In genomic region chr3:29525254-29525881, GRCh38 we compare ENCODE assay signal across 12 cellular contexts.
DNase-seq lines count a peak whose midpoint lies in the region; ATAC-seq and TF ChIP-seq lines count a peak whose summit lies in the region.
"Had no signal": no experiment of that assay in that cellular context is flagged by ENCODE, and none has a peak within 500 bp of the region (broad histone marks: within the 10 kb centered on the region; RNA-seq: fewer than 3 reads in every experiment).

No MANE protein-coding gene starts in this region.

- no peak overlapping the region for H3K4me3 ChIP-seq in liver (ENCODE audit: low read depth in 1 of 3, low read length in 3 of 3)
- peak overlapping the region; percentile 52 for H3K4me3 ChIP-seq in thoracic aorta
- no peak overlapping the region for H3K4me3 ChIP-seq in neural progenitor cell

- intact Hi-C loops in MCF 10A (cut with micrococcal nuclease) = no loop called here

- POLR2A ChIA-PET in MCF 10A (lab: Yijun Ruan, JAX) = interaction anchor here (0.5 to 0.6 kb wide), 3 partner anchors 9 to 713 kb away, joined by 3 read pairs; no protein-coding TSS in a partner anchor

- H3K4me3 Mint-ChIP-seq in MCF 10A (ENCODE audit: unreplicated experiment) (no peak overlapping the region), neural progenitor cell (no peak overlapping the region)
- H3K4me3 Mint-ChIP-seq: naive thymus-derived CD4-positive, alpha-beta T cell had no signal

- H3K27ac ChIP-seq in liver (ENCODE audit: low read depth in 1 of 2, low read length in 2 of 2) (peak overlapping the region in 1 of 2 donors; percentile 32), thoracic aorta (peak overlapping the region; percentile 75 to 82), neural progenitor cell (no peak overlapping the region)

- no peaks in the 10 kb centered on the region for H3K9me3 ChIP-seq in liver (ENCODE audit: control insufficient read depth in 4 of 4, low read length in 3 of 4)
- no peaks in the 10 kb centered on the region for H3K9me3 ChIP-seq in thoracic aorta
- no peaks in the 10 kb centered on the region for H3K9me3 ChIP-seq in neural progenitor cell (ENCODE audit: low read depth)

- no TSS peak for BruUV-seq in MCF 10A (replicated peaks; lab: Mats Ljungman, UMichigan)

- ATAC-seq in thoracic aorta (ENCODE audit: insufficient number of reproducible peaks, low FRiP score, low read depth) (peak; percentile 92), GM19455 (IDR thresholded peaks at IDR 0.05; ENCODE audit: unreplicated experiment) (no peak), HG03135 (IDR thresholded peaks at IDR 0.05; ENCODE audit: unreplicated experiment) (no peak)
- ATAC-seq: naive thymus-derived CD4-positive, alpha-beta T cell had no signal

- no peaks in the 10 kb centered on the region for H3K27me3 Mint-ChIP-seq in MCF 10A (ENCODE audit: insufficient read depth, unreplicated experiment)
- no peaks in the 10 kb centered on the region for H3K27me3 Mint-ChIP-seq in neural progenitor cell (ENCODE audit: insufficient read depth, low read depth)

- TF ChIP-seq CTCF in MCF 10A (IDR thresholded peaks at IDR 0.05; ENCODE audit: unreplicated experiment) (no peak), liver (IDR thresholded peaks at IDR 0.05; ENCODE audit: low read depth, low read length, missing input control) (no peak), thoracic aorta (IDR thresholded peaks at IDR 0.05) (no peak), neural progenitor cell (IDR thresholded peaks at IDR 0.05) (no peak)

- H4K20me1 ChIP-seq in neural progenitor cell (ENCODE audit: low read depth) = no peaks in the 10 kb centered on the region

- H3K4me2 ChIP-seq in neural progenitor cell = no peak overlapping the region

- 11% methylated on average over 1 of the region's 1 CpG for WGBS in liver

- H2AFZ ChIP-seq in neural progenitor cell (replicated peaks) = no peak overlapping the region

- H3K4me1 Mint-ChIP-seq in MCF 10A (ENCODE audit: insufficient read depth, unreplicated experiment) = peaks cover 9% of the 10 kb centered on the region
- peaks cover 4% of the 10 kb centered on the region for H3K4me1 Mint-ChIP-seq in neural progenitor cell
- H3K4me1 Mint-ChIP-seq: naive thymus-derived CD4-positive, alpha-beta T cell had no signal

- peaks cover 5 to 18% (median 12%) of the 10 kb centered on the region in 4 donors for H3K4me1 ChIP-seq in liver (ENCODE audit: control insufficient read depth in 4 of 4, insufficient read depth in 4 of 4, low read length in 3 of 4)
- peaks cover 31 to 67% of the 10 kb centered on the region in 2 donors for H3K4me1 ChIP-seq in thoracic aorta (ENCODE audit: control insufficient read depth in 1 of 2, low read depth in 2 of 2)
- H3K4me1 ChIP-seq in neural progenitor cell = no peaks in the 10 kb centered on the region

- no peak overlapping the region for H3K27ac Mint-ChIP-seq in MCF 10A (ENCODE audit: low read depth, unreplicated experiment)
- no peak overlapping the region for H3K27ac Mint-ChIP-seq in neural progenitor cell
- H3K27ac Mint-ChIP-seq: naive thymus-derived CD4-positive, alpha-beta T cell had no signal

- H3K9me3 Mint-ChIP-seq in MCF 10A (ENCODE audit: unreplicated experiment) (no peaks in the 10 kb centered on the region), neural progenitor cell (no peaks in the 10 kb centered on the region)

- no peaks in the 10 kb centered on the region for H3K79me2 ChIP-seq in neural progenitor cell (ENCODE audit: low read depth)

- no peaks in the 10 kb centered on the region for H3F3A ChIP-seq in neural progenitor cell (ENCODE audit: low read depth)

- no peak overlapping the region for H3K9ac ChIP-seq in liver (ENCODE audit: low read depth in 1 of 2, low read length in 2 of 2)
- H3K9ac ChIP-seq in neural progenitor cell = no peak overlapping the region

- peak; percentile 70 to 72 for TF ChIP-seq RAD21 in liver (IDR thresholded peaks at IDR 0.05)

- H3K36me3 Mint-ChIP-seq in MCF 10A (ENCODE audit: insufficient read depth, unreplicated experiment) (peaks cover 17% of the 10 kb centered on the region), neural progenitor cell (no peaks in the 10 kb centered on the region)
- H3K36me3 Mint-ChIP-seq: naive thymus-derived CD4-positive, alpha-beta T cell had no signal

- peak; percentile 41 for DNase-seq in NCI-H1105 (lab: John Stamatoyannopoulos, UW)
- DNase-seq in MCF 10A (ENCODE audit: unreplicated experiment) = peak; percentile 17
- DNase-seq in thoracic aorta (ENCODE audit: low spot score) = peak; percentile 50
- no peak for DNase-seq in neural progenitor cell (ENCODE audit: low spot score)
- DNase-seq in C1 segment of cervical spinal cord (lab: John Stamatoyannopoulos, UW) = no peak
- DNase-seq: cortex of kidney; naive thymus-derived CD4-positive, alpha-beta T cell; NCI-H187 treated with DMSO at 0.1 percent for 48 hours; stimulated activated naive CD4-positive, alpha-beta T cell treated with Interleukin-2 at 50 U/mL for 16 hours had no signal

- H3K36me3 ChIP-seq in liver (ENCODE audit: control insufficient read depth in 4 of 4, insufficient read depth in 3 of 4, low read depth in 1 of 4, low read length in 3 of 4) = no peaks in the 10 kb centered on the region
- H3K36me3 ChIP-seq in thoracic aorta = no peaks in the 10 kb centered on the region
- no peaks in the 10 kb centered on the region for H3K36me3 ChIP-seq in neural progenitor cell

- H3K27me3 ChIP-seq in liver (ENCODE audit: control insufficient read depth in 4 of 4, insufficient read depth in 4 of 4, low read length in 3 of 4) (no peaks in the 10 kb centered on the region), thoracic aorta (replicated peaks; ENCODE audit: insufficient read depth) (no peaks in the 10 kb centered on the region), neural progenitor cell (no peaks in the 10 kb centered on the region)

- CTCF ChIA-PET in MCF 10A (lab: Yijun Ruan, JAX) = interaction anchor here (1.1 to 1.6 kb wide), 2 partner anchors 11 to 14 kb away, joined by 3 to 8 read pairs; no protein-coding TSS in a partner anchor

TF ChIP-seq in liver, 16 proteins besides CTCF, POLR2A, EP300 and RAD21 (continues in another document):
- TF ChIP-seq GABPA (IDR thresholded peaks at IDR 0.05 in 1 of 2, conservative IDR thresholded peaks at IDR 0.05 in 1 of 2) (peak in 1 of 2 donors; percentile 67), ZBTB33 (IDR thresholded peaks at IDR 0.05) (peak; percentile 46), SP1 (IDR thresholded peaks at IDR 0.05) (peak; percentile 91), EGR1 (IDR thresholded peaks at IDR 0.05; ENCODE audit: low read depth in 2 of 2) (peak in 1 of 2 donors; percentile 36), RXRA (IDR thresholded peaks at IDR 0.05) (peak; percentile 88), REST (IDR thresholded peaks at IDR 0.05) (peak; percentile 57), TAF1 (conservative IDR thresholded peaks at IDR 0.05) (no peak), FOXA2 (IDR thresholded peaks at IDR 0.05) (peak; percentile 82), HNF4A (conservative IDR thresholded peaks at IDR 0.05) (peak; percentile 75 to 81), JUND (IDR thresholded peaks at IDR 0.05) (peak; percentile 64 to 71), ATF3 (IDR thresholded peaks at IDR 0.05) (peak; percentile 41), NR2F2 (IDR thresholded peaks at IDR 0.05) (peak; percentile 100), YY1 (IDR thresholded peaks at IDR 0.05) (peak; percentile 70), HNF4G (IDR thresholded peaks at IDR 0.05) (peak; percentile 27), MAX (IDR thresholded peaks at IDR 0.05) (peak; percentile 72)

Comparison
In these comparisons a context has a peak if more than half of its experiments do, and no peak if none do; other contexts are left out.
1. DNase-seq: peak in NCI-H1105 (single experiment), MCF 10A (single experiment) and thoracic aorta (single experiment); none in neural progenitor cell (single experiment) and C1 segment of cervical spinal cord (0 of 14).